Comparison of ENCODE assay signal across 17 cellular contexts in the genomic region with DNA sequence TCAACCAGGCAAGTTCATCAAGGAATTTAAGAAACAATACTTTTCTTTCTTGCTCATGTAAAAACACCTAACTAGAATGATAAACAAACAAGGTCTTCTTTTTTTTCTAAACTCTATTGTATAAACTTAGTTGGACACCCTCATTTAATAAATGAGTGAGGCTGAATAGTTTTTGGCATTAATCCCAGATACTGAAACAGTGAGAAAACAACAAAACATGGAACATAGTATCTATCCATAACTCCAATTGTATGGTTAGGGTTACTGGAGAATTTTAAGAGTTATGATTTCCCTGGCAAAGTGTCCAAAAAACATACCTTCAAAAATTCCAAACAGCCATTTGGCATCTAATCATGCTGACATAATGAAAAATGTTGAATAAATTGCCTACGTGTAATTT. TPM values are rescaled to one million over a fixed set of nuclear protein-coding genes. Genes with fewer than 3 reads are reported as not detected.
DNase-seq lines count a peak whose midpoint lies in the region; ATAC-seq, FAIRE-seq and TF ChIP-seq lines count a peak whose summit lies in the region.
"Had no signal": no experiment of that assay in that cellular context is flagged by ENCODE, and none has a peak within 500 bp of the region (broad histone marks: within the 10 kb centered on the region; RNA-seq: fewer than 3 reads in every experiment).

No MANE protein-coding gene starts in this region.

- H3K27ac Mint-ChIP-seq in mesothelial cell of epicardium = peak overlapping the region; percentile 47
- no peak overlapping the region for H3K27ac Mint-ChIP-seq in activated CD4-positive, alpha-beta T cell treated with anti-CD3 and anti-CD28 coated beads, Interleukin-2, amount 10 ng/mL, durations not matched to agents 7 days and 5 days
- H3K27ac Mint-ChIP-seq in CD8-positive, alpha-beta memory T cell = peak overlapping the region in 2 of 8 donors; percentile 8 to 36
- H3K27ac Mint-ChIP-seq: H9 had no signal

- FAIRE-seq in endometrium (lab: Jason Lieb, UNC) = peak; percentile 48
- FAIRE-seq: GM12892 had no signal

- no peak overlapping the region for H4K5ac ChIP-seq in IMR-90 (ENCODE audit: low read depth, low read length)

- H4K20me1 ChIP-seq in IMR-90 (ENCODE audit: insufficient read depth, low read length) = peaks cover 5% of the 10 kb centered on the region; the same call in 1 of the 2 replicates

- H2BK15ac ChIP-seq in IMR-90 (ENCODE audit: low read depth, low read length) = no peak overlapping the region

- H3K27me3 Mint-ChIP-seq in mesothelial cell of epicardium (ENCODE audit: low read depth) = no peaks in the 10 kb centered on the region
- no peaks in the 10 kb centered on the region for H3K27me3 Mint-ChIP-seq in activated CD4-positive, alpha-beta T cell treated with anti-CD3 and anti-CD28 coated beads, Interleukin-2, amount 10 ng/mL, durations not matched to agents 7 days and 5 days
- peaks cover 0 to 2% of the 10 kb centered on the region in 2 donors for H3K27me3 Mint-ChIP-seq in CD8-positive, alpha-beta memory T cell

- H3K27me3 ChIP-seq in IMR-90 (ENCODE audit: control insufficient read depth, insufficient read depth, low read length) = no peaks in the 10 kb centered on the region
- no peaks in the 10 kb centered on the region for H3K27me3 ChIP-seq in CD8-positive, alpha-beta memory T cell (ENCODE audit: insufficient read depth, low read length, poor library complexity, severe bottlenecking)
- H3K27me3 ChIP-seq: BE2C had no signal

- POLR2A ChIA-PET in IMR-90 (lab: Charles Lee; ENCODE audit: unreplicated experiment) = no interaction called here
- POLR2A ChIA-PET in activated CD4-positive, alpha-beta T cell treated with anti-CD3 and anti-CD28 coated beads, Interleukin-2, amount 10 ng/mL, durations not matched to agents 7 days and 5 days (lab: Charles Lee) = no interaction called here
- POLR2A ChIA-PET in CD8-positive, alpha-beta memory T cell (lab: Charles Lee) = no interaction called here

- no peak overlapping the region for H3K27ac ChIP-seq in IMR-90 (ENCODE audit: insufficient read depth, low read length)
- no peak overlapping the region for H3K27ac ChIP-seq in CD8-positive, alpha-beta memory T cell (ENCODE audit: low read depth, low read length)
- H3K27ac ChIP-seq: C4-2B had no signal

- no peak overlapping the region for H2BK120ac ChIP-seq in IMR-90 (ENCODE audit: low read depth, low read length)

- H3K4me2 ChIP-seq in IMR-90 (ENCODE audit: low read depth, low read length) = no peak overlapping the region

- no peak overlapping the region for H3K4me3 Mint-ChIP-seq in mesothelial cell of epicardium
- H3K4me3 Mint-ChIP-seq in activated CD4-positive, alpha-beta T cell treated with anti-CD3 and anti-CD28 coated beads, Interleukin-2, amount 10 ng/mL, durations not matched to agents 7 days and 5 days = no peak overlapping the region
- peak overlapping the region in 1 of 7 donors; percentile 44 for H3K4me3 Mint-ChIP-seq in CD8-positive, alpha-beta memory T cell
- H3K4me3 Mint-ChIP-seq: CD8-positive, alpha-beta T cell; H9 had no signal

- H3K36me3 ChIP-seq in IMR-90 (ENCODE audit: control insufficient read depth, insufficient read depth, low read length) = no peaks in the 10 kb centered on the region
- no peaks in the 10 kb centered on the region for H3K36me3 ChIP-seq in CD8-positive, alpha-beta memory T cell (ENCODE audit: insufficient read depth, low read length)
- H3K36me3 ChIP-seq: BE2C had no signal

- no peak for TF ChIP-seq POLR2A in IMR-90 (IDR thresholded peaks at IDR 0.05; ENCODE audit: low read depth, low read length)

- CTCF ChIA-PET in IMR-90 (lab: Yijun Ruan, JAX) = no interaction called here
- CTCF ChIA-PET in activated CD4-positive, alpha-beta T cell treated with anti-CD3 and anti-CD28 coated beads, Interleukin-2, amount 10 ng/mL, durations not matched to agents 7 days and 5 days (lab: Charles Lee) = no interaction called here
- CTCF ChIA-PET in CD8-positive, alpha-beta memory T cell (lab: Charles Lee) = no interaction called here

- dilution Hi-C loops in IMR-90 (cut with HindIII; ENCODE audit: low sequenced_read_pairs, unreplicated experiment) = no loop called here

- H3K56ac ChIP-seq in IMR-90 (ENCODE audit: extremely low read depth, insufficient read depth, low read length) = no peak overlapping the region

- H3K9me3 ChIP-seq in IMR-90 (ENCODE audit: control insufficient read depth, insufficient read depth, low read length) = no peaks in the 10 kb centered on the region
- H3K9me3 ChIP-seq in CD8-positive, alpha-beta memory T cell (ENCODE audit: low read length) = no peaks in the 10 kb centered on the region
- H3K9me3 ChIP-seq: BE2C, Caco-2 had no signal

- H4K91ac ChIP-seq in IMR-90 (ENCODE audit: insufficient read depth, low read depth, low read length) = no peak overlapping the region

- H3K79me1 ChIP-seq in IMR-90 (ENCODE audit: low read depth in 1 of 2, low read length in 2 of 2) = peaks cover 16 to 60% of the 10 kb centered on the region in 2 experiments

- intact Hi-C loops in IMR-90 (cut with micrococcal nuclease) = loop anchor here (5.0 to 10.0 kb wide), 3 partner anchors 96 to 608 kb away; no protein-coding TSS in a partner anchor

- no peak overlapping the region for H3K9ac ChIP-seq in IMR-90 (ENCODE audit: low read depth, low read length)

- H3K4me1 ChIP-seq in IMR-90 (ENCODE audit: control insufficient read depth, insufficient read depth, low read length) = peaks cover 10% of the 10 kb centered on the region
- peaks cover 11% of the 10 kb centered on the region for H3K4me1 ChIP-seq in CD8-positive, alpha-beta memory T cell (ENCODE audit: insufficient read depth, low read length)

- no peak overlapping the region for H2BK5ac ChIP-seq in IMR-90 (ENCODE audit: low read depth, low read length, poor library complexity, severe bottlenecking)

- H2BK20ac ChIP-seq in IMR-90 (ENCODE audit: low read depth, low read length) = no peak overlapping the region; the same call in 1 of the 2 replicates

- H4K8ac ChIP-seq in IMR-90 (ENCODE audit: low read depth in 2 of 2, low read length in 2 of 2) = no peak overlapping the region; a peak in 1 of 4 replicates

- no peak overlapping the region for H2AFZ ChIP-seq in IMR-90 (replicated peaks; ENCODE audit: low read length, poor library complexity)

- TF ChIP-seq CTCF in AG10803 (conservative IDR thresholded peaks at IDR 0.05; ENCODE audit: low read length) (no peak), IMR-90 (conservative IDR thresholded peaks at IDR 0.05; ENCODE audit: low read depth, low read length) (no peak), mesothelial cell of epicardium (IDR thresholded peaks at IDR 0.05; ENCODE audit: unreplicated experiment) (no peak)

- peak; percentile 13 for DNase-seq in AG10803 (ENCODE audit: low read depth)
- DNase-seq in IMR-90 = no peak
- DNase-seq in mesothelial cell of epicardium (ENCODE audit: low spot score in 2 of 2, unreplicated experiment in 2 of 2) = no peak
- DNase-seq in nucleus accumbens (lab: John Stamatoyannopoulos, UW) = no peak
- no peak for DNase-seq in activated CD4-positive, alpha-beta T cell treated with anti-CD3 and anti-CD28 coated beads, Interleukin-2, amount 10 ng/mL, durations not matched to agents 7 days and 5 days
- DNase-seq in CD8-positive, alpha-beta memory T cell = no peak
- DNase-seq: ACHN; BE2C; Caco-2; CD8-positive, alpha-beta T cell; DND-41; GDM1; GOT3; H9 had no signal

- BruUV-seq in IMR-90 (replicated peaks; lab: Mats Ljungman, UMichigan) = no TSS peak

- no peak overlapping the region for H2AK5ac ChIP-seq in IMR-90 (ENCODE audit: low read depth, low read length)

- H3K9me1 ChIP-seq in IMR-90 (ENCODE audit: insufficient read depth, low read length) = peaks cover 12% of the 10 kb centered on the region

- TF ChIP-seq RAD21 in IMR-90 (IDR thresholded peaks at IDR 0.05; ENCODE audit: low read length) = no peak

- ATAC-seq in IMR-90 (ENCODE audit: low read depth) = no peak
- ATAC-seq: CD8-positive, alpha-beta T cell had no signal

- H3K4me1 Mint-ChIP-seq in mesothelial cell of epicardium = peaks cover 53% of the 10 kb centered on the region
- peaks cover 39% of the 10 kb centered on the region for H3K4me1 Mint-ChIP-seq in activated CD4-positive, alpha-beta T cell treated with anti-CD3 and anti-CD28 coated beads, Interleukin-2, amount 10 ng/mL, durations not matched to agents 7 days and 5 days
- peaks cover 18 to 28% (median 25%) of the 10 kb centered on the region in 3 donors for H3K4me1 Mint-ChIP-seq in CD8-positive, alpha-beta memory T cell

- H3K23ac ChIP-seq in IMR-90 (ENCODE audit: low read depth, low read length) = no peak overlapping the region

- no peak overlapping the region for H3K14ac ChIP-seq in IMR-90 (replicated peaks; ENCODE audit: low read depth, low read length)

- H3K4me3 ChIP-seq in AG10803 (ENCODE audit: low read length) (no peak overlapping the region), IMR-90 (ENCODE audit: insufficient read depth, low read depth, low read length) (no peak overlapping the region)
- no peak overlapping the region for H3K4me3 ChIP-seq in CD8-positive, alpha-beta memory T cell (ENCODE audit: low read length)

- no peak overlapping the region for H3K4ac ChIP-seq in IMR-90 (ENCODE audit: low read depth, low read length)

- in situ Hi-C loops in IMR-90 (cut with MboI; ENCODE audit: low sequenced_read_pairs) = no loop called here

- no peak overlapping the region for H3K18ac ChIP-seq in IMR-90 (ENCODE audit: low read depth, low read length)

- H3K36me3 Mint-ChIP-seq in mesothelial cell of epicardium = peaks cover 4% of the 10 kb centered on the region
- peaks cover 14% of the 10 kb centered on the region for H3K36me3 Mint-ChIP-seq in activated CD4-positive, alpha-beta T cell treated with anti-CD3 and anti-CD28 coated beads, Interleukin-2, amount 10 ng/mL, durations not matched to agents 7 days and 5 days (ENCODE audit: low read depth)
- H3K36me3 Mint-ChIP-seq in CD8-positive, alpha-beta memory T cell = peaks cover 0 to 10% (median 7%) of the 10 kb centered on the region in 3 donors

- H2AK9ac ChIP-seq in IMR-90 (replicated peaks; ENCODE audit: low read depth, low read length, poor library complexity) = no peak overlapping the region

- no peaks in the 10 kb centered on the region for H3K9me3 Mint-ChIP-seq in mesothelial cell of epicardium
- H3K9me3 Mint-ChIP-seq in activated CD4-positive, alpha-beta T cell treated with anti-CD3 and anti-CD28 coated beads, Interleukin-2, amount 10 ng/mL, durations not matched to agents 7 days and 5 days = no peaks in the 10 kb centered on the region
- H3K9me3 Mint-ChIP-seq in CD8-positive, alpha-beta memory T cell = no peaks in the 10 kb centered on the region
- H3K9me3 Mint-ChIP-seq: CD8-positive, alpha-beta T cell; H9 had no signal

- WGBS in IMR-90 (ENCODE audit: extremely low coverage in 2 of 2, insufficient read length in 1 of 2), 2 experiments = no CpG with 5 or more reads among the region's 1 CpG

RNA-seq across cellular contexts. Expression of a gene that starts 5.8 kb away (rescaled TPM):
- total RNA-seq in IMR-90 (2012; rRNA removed) = 60.2 and 117 TPM in 2 replicates
- 54.0 and 68.4 TPM in 2 replicates for polyA plus RNA-seq in IMR-90 (2012; rRNA removed)
- 8.4 and 14.3 TPM in 2 replicates for polyA plus RNA-seq in IMR-90 (2012; cell fraction: cytosol; rRNA removed)
- 1.6 and 18.6 TPM in 2 replicates for polyA plus RNA-seq in IMR-90 (2012; cell fraction: nucleus; rRNA removed; ENCODE audit: low replicate concordance)
- total RNA-seq in mesothelial cell of epicardium = 49.6 to 50.5 TPM (median 49.7 TPM) in 3 replicates
- total RNA-seq in activated CD4-positive, alpha-beta T cell treated with anti-CD3 and anti-CD28 coated beads, Interleukin-2, amount 10 ng/mL, durations not matched to agents 7 days and 5 days = 10 to 100 TPM; 66.7 to 67.8 TPM
- 100 to 1,000 TPM; 127 to 131 TPM for total RNA-seq in CD8-positive, alpha-beta memory T cell
- 98.4 TPM for polyA plus RNA-seq in CD8-positive, alpha-beta memory T cell
